26 cellular contexts compared by ENCODE assay signal in the genomic region with DNA sequence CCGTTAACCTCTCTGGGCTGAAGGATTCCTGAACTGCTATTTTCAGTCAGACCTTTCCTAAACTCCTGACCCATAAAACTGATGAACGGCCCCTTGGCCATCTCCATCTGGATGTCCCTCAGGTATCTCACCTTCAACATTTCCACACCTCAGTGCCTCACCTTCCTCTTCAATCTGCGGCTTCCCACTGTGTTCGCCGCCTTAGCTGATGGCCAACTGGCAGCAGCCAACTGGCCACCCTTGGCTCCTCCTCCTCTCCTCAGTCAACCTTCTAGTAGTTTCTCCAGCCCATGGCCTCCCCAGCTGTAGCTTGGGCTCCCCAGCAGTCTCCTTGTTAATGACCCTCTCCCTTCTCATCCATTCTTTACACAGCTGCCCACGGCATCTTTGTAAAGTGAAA. TPM values are rescaled to one million over a fixed set of nuclear protein-coding genes. Genes with fewer than 3 reads are reported as not detected.
A peak's percentile ranks its signal among the peaks of the same experiment; 100 is the strongest.
DNase-seq lines count a peak whose midpoint lies in the region; ATAC-seq and TF ChIP-seq lines count a peak whose summit lies in the region.
"Had no signal": no experiment of that assay in that cellular context is flagged by ENCODE, and none has a peak within 500 bp of the region (broad histone marks: within the 10 kb centered on the region; RNA-seq: fewer than 3 reads in every experiment).

No MANE protein-coding gene starts in this region.

- CTCF ChIA-PET in activated CD4-positive, alpha-beta T cell treated with anti-CD3 and anti-CD28 coated beads, Interleukin-2, amount 10 ng/mL, durations not matched to agents 7 days and 5 days (lab: Charles Lee): interaction anchor here (0.6 kb wide), 1 partner anchor 305 kb away, joined by 4 read pairs; no protein-coding TSS in a partner anchor

- H3K4me1 Mint-ChIP-seq in activated CD4-positive, alpha-beta T cell treated with anti-CD3 and anti-CD28 coated beads, Interleukin-2, amount 10 ng/mL, durations not matched to agents 7 days and 5 days: peaks cover 7% of the 10 kb centered on the region
- H3K4me1 Mint-ChIP-seq in activated T-helper 17 cell treated with anti-CD3 and anti-CD28 coated beads, Interleukin-2, amount 50 U/mL, for 72 hours: no peaks in the 10 kb centered on the region
- H3K4me1 Mint-ChIP-seq in glutamatergic neuron (ENCODE audit: low read depth, unreplicated experiment): peaks cover 5% of the 10 kb centered on the region
- H3K4me1 Mint-ChIP-seq in osteocyte (ENCODE audit: unreplicated experiment): no peaks in the 10 kb centered on the region

- POLR2A ChIA-PET in activated CD4-positive, alpha-beta T cell treated with anti-CD3 and anti-CD28 coated beads, Interleukin-2, amount 10 ng/mL, durations not matched to agents 7 days and 5 days (lab: Charles Lee): no interaction called here

- no peak for TF ChIP-seq CTCF in glutamatergic neuron (IDR thresholded peaks at IDR 0.05; ENCODE audit: partially characterized antibody, unreplicated experiment)
- no peak for TF ChIP-seq CTCF in osteocyte (IDR thresholded peaks at IDR 0.05)

- H3K4me3 Mint-ChIP-seq in activated CD4-positive, alpha-beta T cell treated with anti-CD3 and anti-CD28 coated beads, Interleukin-2, amount 10 ng/mL, durations not matched to agents 7 days and 5 days: no peak overlapping the region
- H3K4me3 Mint-ChIP-seq in activated T-helper 17 cell treated with anti-CD3 and anti-CD28 coated beads, Interleukin-2, amount 50 U/mL, for 72 hours: no peak overlapping the region
- H3K4me3 Mint-ChIP-seq in glutamatergic neuron (ENCODE audit: unreplicated experiment): no peak overlapping the region
- no peak overlapping the region for H3K4me3 Mint-ChIP-seq in osteocyte (ENCODE audit: unreplicated experiment)
- H3K4me3 Mint-ChIP-seq: CD4-positive, alpha-beta T cell; HFFc6 had no signal

- no peak for ATAC-seq in activated T-helper 17 cell treated with anti-CD3 and anti-CD28 coated beads, Interleukin-2, amount 50 U/mL, for 72 hours (replicated peaks)
- ATAC-seq in GM21360 (IDR thresholded peaks at IDR 0.05; ENCODE audit: unreplicated experiment) (no peak), HG03571 (IDR thresholded peaks at IDR 0.05; ENCODE audit: unreplicated experiment) (no peak)
- ATAC-seq: K562, PC-3 had no signal

- H3K27ac Mint-ChIP-seq in activated CD4-positive, alpha-beta T cell treated with anti-CD3 and anti-CD28 coated beads, Interleukin-2, amount 10 ng/mL, durations not matched to agents 7 days and 5 days: peak overlapping the region; percentile 22
- H3K27ac Mint-ChIP-seq in activated T-helper 17 cell treated with anti-CD3 and anti-CD28 coated beads, Interleukin-2, amount 50 U/mL, for 72 hours: peak overlapping the region; percentile 1
- H3K27ac Mint-ChIP-seq in glutamatergic neuron (ENCODE audit: unreplicated experiment) (peak overlapping the region; percentile 18), osteocyte (ENCODE audit: unreplicated experiment) (no peak overlapping the region)
- H3K27ac Mint-ChIP-seq: CD4-positive, alpha-beta T cell; HFFc6 had no signal

- no peaks in the 10 kb centered on the region for H3K27me3 Mint-ChIP-seq in activated CD4-positive, alpha-beta T cell treated with anti-CD3 and anti-CD28 coated beads, Interleukin-2, amount 10 ng/mL, durations not matched to agents 7 days and 5 days
- no peaks in the 10 kb centered on the region for H3K27me3 Mint-ChIP-seq in activated T-helper 17 cell treated with anti-CD3 and anti-CD28 coated beads, Interleukin-2, amount 50 U/mL, for 72 hours
- H3K27me3 Mint-ChIP-seq in glutamatergic neuron (ENCODE audit: unreplicated experiment): peaks cover 12% of the 10 kb centered on the region
- H3K27me3 Mint-ChIP-seq in osteocyte (ENCODE audit: unreplicated experiment): no peaks in the 10 kb centered on the region
- H3K27me3 Mint-ChIP-seq: CD4-positive, alpha-beta T cell had no signal

- DNase-seq in activated CD4-positive, alpha-beta T cell treated with anti-CD3 and anti-CD28 coated beads, Interleukin-2, amount 10 ng/mL, durations not matched to agents 7 days and 5 days: no peak
- DNase-seq in activated CD4-positive, alpha-beta T cell treated with anti-CD3 and anti-CD28 coated beads for 1 hour: no peak
- DNase-seq in glutamatergic neuron (no peak), osteocyte (ENCODE audit: extremely low spot score, unreplicated experiment) (peak; percentile 65)
- DNase-seq: 8988T; CD4-positive, alpha-beta T cell; DMS53; GOT3; HFFc6; MV-4-11; NCI-H1105; NCI-H1436 treated with DMSO at 0.1 percent for 48 hours; NCI-H187 treated with DMSO at 0.1 percent for 48 hours; NCI-H446; NCI-H524 treated with DMSO at 0.1 percent for 48 hours; NCI-H774; NK-92 treated with Interleukin-12 subunit alpha and Interleukin-12 subunit beta, amount 100 ng/mL, for 24 hours; PC-3 had no signal

- peaks cover 4% of the 10 kb centered on the region for H3K36me3 Mint-ChIP-seq in activated CD4-positive, alpha-beta T cell treated with anti-CD3 and anti-CD28 coated beads, Interleukin-2, amount 10 ng/mL, durations not matched to agents 7 days and 5 days (ENCODE audit: low read depth)
- peaks cover 9% of the 10 kb centered on the region for H3K36me3 Mint-ChIP-seq in activated T-helper 17 cell treated with anti-CD3 and anti-CD28 coated beads, Interleukin-2, amount 50 U/mL, for 72 hours (ENCODE audit: low read depth)
- H3K36me3 Mint-ChIP-seq in glutamatergic neuron (ENCODE audit: unreplicated experiment) (peaks cover 7% of the 10 kb centered on the region), osteocyte (ENCODE audit: unreplicated experiment) (peaks cover 30% of the 10 kb centered on the region)

- no peaks in the 10 kb centered on the region for H3K9me3 Mint-ChIP-seq in activated CD4-positive, alpha-beta T cell treated with anti-CD3 and anti-CD28 coated beads, Interleukin-2, amount 10 ng/mL, durations not matched to agents 7 days and 5 days
- no peaks in the 10 kb centered on the region for H3K9me3 Mint-ChIP-seq in activated T-helper 17 cell treated with anti-CD3 and anti-CD28 coated beads, Interleukin-2, amount 50 U/mL, for 72 hours
- H3K9me3 Mint-ChIP-seq in glutamatergic neuron (ENCODE audit: unreplicated experiment) (peaks cover 3% of the 10 kb centered on the region), osteocyte (ENCODE audit: unreplicated experiment) (no peaks in the 10 kb centered on the region)
- H3K9me3 Mint-ChIP-seq: CD4-positive, alpha-beta T cell; HFFc6 had no signal

RNA-seq across cellular contexts. Expression of gene PHOX2A, which starts 55.0 kb away (rescaled TPM):
- total RNA-seq in activated CD4-positive, alpha-beta T cell treated with anti-CD3 and anti-CD28 coated beads, Interleukin-2, amount 10 ng/mL, durations not matched to agents 7 days and 5 days: not detected
- not detected for total RNA-seq in activated T-helper 17 cell treated with anti-CD3 and anti-CD28 coated beads, Interleukin-2, amount 50 U/mL, for 72 hours
- total RNA-seq in glutamatergic neuron (ENCODE audit: unreplicated experiment): 12.0 TPM
- not detected in 2 replicates for total RNA-seq in osteocyte
- total RNA-seq: CD4-positive, alpha-beta T cell; Daoy; G401; HFFc6; K562; LHCN-M2; MCF 10A; PC-3 had no signal

Comparison
In these comparisons a context has a peak if more than half of its experiments do, and no peak if none do; other contexts are left out.
1. RNA of gene PHOX2A, which starts 55.0 kb away (total RNA-seq): 12.0 TPM in glutamatergic neuron (single experiment); not detected in activated T-helper 17 cell treated with anti-CD3 and anti-CD28 coated beads, Interleukin-2, amount 50 U/mL, for 72 hours, not detected in activated CD4-positive, alpha-beta T cell treated with anti-CD3 and anti-CD28 coated beads, Interleukin-2, amount 10 ng/mL, durations not matched to agents 7 days and 5 days and not detected in osteocyte; every median in the first group is over 10 times any median in the second.